8 cellular contexts compared by ENCODE assay signal in the genomic region with DNA sequence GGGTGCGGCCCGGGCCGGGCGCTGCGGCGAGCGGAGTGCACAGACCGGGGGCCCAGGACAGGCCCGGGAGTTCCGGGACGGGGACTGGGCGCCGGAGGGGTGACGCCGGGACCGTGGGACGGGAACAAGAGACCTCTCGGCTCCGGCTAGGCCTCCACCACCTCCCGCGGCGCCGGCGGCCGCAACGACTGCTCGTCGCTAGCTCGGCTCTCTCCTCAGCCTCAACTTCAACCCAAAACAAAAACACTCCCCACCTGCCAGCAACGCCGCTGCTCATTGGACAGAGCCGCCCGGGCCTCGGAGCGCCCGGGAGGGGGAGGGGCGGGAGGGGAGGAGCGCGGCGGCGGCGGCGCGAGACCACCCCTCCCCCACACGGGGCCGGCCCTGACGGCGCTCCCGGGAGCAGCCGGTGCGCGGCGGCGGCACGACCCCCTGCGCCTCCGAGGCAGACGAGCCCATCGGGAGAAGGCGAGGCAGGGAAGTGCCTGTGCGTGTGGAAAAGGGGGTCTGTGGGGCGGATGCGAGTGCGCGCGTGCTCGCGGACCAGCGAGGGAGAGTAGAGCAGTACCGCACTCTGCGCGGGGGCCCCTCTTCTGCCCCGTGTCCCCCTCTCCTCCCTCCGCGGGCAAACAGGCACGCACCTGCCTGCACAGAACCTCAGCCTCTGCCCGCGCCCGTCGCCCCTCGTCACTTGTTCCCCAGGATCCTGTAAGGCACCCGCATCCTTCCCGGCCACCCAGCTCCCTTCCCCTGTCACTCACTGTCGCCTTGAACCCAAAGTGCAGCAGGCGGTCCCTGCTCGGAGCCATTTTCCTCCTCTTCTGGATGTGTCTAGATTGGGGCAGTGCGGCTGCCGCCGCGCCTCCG. TPM values are rescaled to one million over a fixed set of nuclear protein-coding genes. Genes with fewer than 3 reads are reported as not detected.
A peak's percentile ranks its signal among the peaks of the same experiment; 100 is the strongest.
DNase-seq lines count a peak whose midpoint lies in the region; ATAC-seq and TF ChIP-seq lines count a peak whose summit lies in the region.

A gene with protein sequence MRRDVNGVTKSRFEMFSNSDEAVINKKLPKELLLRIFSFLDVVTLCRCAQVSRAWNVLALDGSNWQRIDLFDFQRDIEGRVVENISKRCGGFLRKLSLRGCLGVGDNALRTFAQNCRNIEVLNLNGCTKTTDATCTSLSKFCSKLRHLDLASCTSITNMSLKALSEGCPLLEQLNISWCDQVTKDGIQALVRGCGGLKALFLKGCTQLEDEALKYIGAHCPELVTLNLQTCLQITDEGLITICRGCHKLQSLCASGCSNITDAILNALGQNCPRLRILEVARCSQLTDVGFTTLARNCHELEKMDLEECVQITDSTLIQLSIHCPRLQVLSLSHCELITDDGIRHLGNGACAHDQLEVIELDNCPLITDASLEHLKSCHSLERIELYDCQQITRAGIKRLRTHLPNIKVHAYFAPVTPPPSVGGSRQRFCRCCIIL (minus strand): TSS at position 215 of the 867 bp plus-strand sequence. CDS start 224 bp downstream, outside the sequence.

- peak; percentile 73 for TF ChIP-seq POLR2A in erythroblast (IDR thresholded peaks at IDR 0.05; ENCODE audit: low read length)

- peak within 1 kb of the TSS; percentile 80 for H3K4me3 ChIP-seq in Jurkat, Clone E6-1 (ENCODE audit: low read length)
- peak within 1 kb of the TSS; percentile 79 to 91 for H3K4me3 ChIP-seq in mucosa of rectum (ENCODE audit: low read length in 2 of 2)

- peaks cover 15% of the 10 kb centered on the region in 2 donors for H3K4me1 ChIP-seq in mucosa of rectum (ENCODE audit: control insufficient read depth in 2 of 2, insufficient read depth in 2 of 2, low read length in 2 of 2)

- ATAC-seq in GM21529 (IDR thresholded peaks at IDR 0.05; ENCODE audit: unreplicated experiment), result peak; percentile 71

- H3K9me3 ChIP-seq in mucosa of rectum (ENCODE audit: control insufficient read depth in 2 of 2, low read length in 2 of 2), result no peaks in the 10 kb centered on the region

- DNase-seq in DMS 273 (lab: John Stamatoyannopoulos, UW; ENCODE audit: unreplicated experiment) (peak; percentile 96), erythroblast (lab: John Stamatoyannopoulos, UW) (peak; percentile 92 to 95)
- peak; percentile 80 for DNase-seq in Jurkat, Clone E6-1 (ENCODE audit: low read depth, low spot score)
- DNase-seq in activated T-cell treated with anti-CD3 and anti-CD28 coated beads, Interleukin-2, amount 50 U/mL, for 1 hour, result peak; percentile 95
- DNase-seq in stimulated activated CD8-positive, alpha-beta memory T cell treated with anti-CD3 and anti-CD28 coated beads, Interleukin-4, amount 100 ng/mL, for 24 hours (ENCODE audit: low read depth), result peak; percentile 88

- peak within 1 kb of the TSS; percentile 83 to 93 for H3K9ac ChIP-seq in mucosa of rectum (ENCODE audit: low read depth in 1 of 2, low read length in 2 of 2)

- no peaks in the 10 kb centered on the region for H3K27me3 ChIP-seq in mucosa of rectum (ENCODE audit: control insufficient read depth in 2 of 2, insufficient read depth in 2 of 2, low read length in 2 of 2)

- peak within 1 kb of the TSS; percentile 89 to 90 for H3K27ac ChIP-seq in mucosa of rectum (ENCODE audit: low read depth in 2 of 2, low read length in 2 of 2)

- H3K36me3 ChIP-seq in mucosa of rectum (ENCODE audit: control insufficient read depth in 2 of 2, insufficient read depth in 2 of 2, low read length in 2 of 2), result no peaks in the 10 kb centered on the region

TF ChIP-seq in PFSK-1, 5 proteins besides CTCF, POLR2A, EP300 and RAD21:
- no peak for TF ChIP-seq POLR2AphosphoS5 (IDR thresholded peaks at IDR 0.05; ENCODE audit: low read depth, low read length)
- TF ChIP-seq FOXP2 (optimal IDR thresholded peaks at IDR 0.05; ENCODE audit: borderline replicate concordance, extremely low read depth, extremely low read length, insufficient read depth), result peak; percentile 53
- TF ChIP-seq TAF1 (IDR thresholded peaks at IDR 0.05; ENCODE audit: borderline replicate concordance, insufficient read depth, low read length), result 0 out of 2 replicates have a peak, but pooled peaks have one; percentile 42
- peak; percentile 97 for TF ChIP-seq SIN3A (IDR thresholded peaks at IDR 0.05; ENCODE audit: borderline replicate concordance, insufficient read depth, low read length)
TF ChIP-seq in PFSK-1: peak in this region for 3.

RNA-seq across cellular contexts. Expression of the gene that starts here (rescaled TPM):
- 6.1 TPM for polyA plus RNA-seq in Jurkat, Clone E6-1 (2012; ENCODE audit: insufficient read depth, insufficient read length)
- polyA plus RNA-seq in PFSK-1 (2012; ENCODE audit: insufficient read length, low read depth), result 5.6 TPM

Comparison
In these comparisons a context has a peak if more than half of its experiments do, and no peak if none do; other contexts are left out.
1. Peak in every context shown above with its lines: DNase-seq, ATAC-seq, H3K4me3 ChIP-seq and H3K27ac ChIP-seq.